22 cellular contexts compared by ENCODE assay signal in genomic region chr15:54816406-54816805, GRCh38.
"Had no signal": no experiment of that assay in that cellular context is flagged by ENCODE, and none has a peak within 500 bp of the region (broad histone marks: within the 10 kb centered on the region; RNA-seq: fewer than 3 reads in every experiment).

No MANE protein-coding gene starts in this region.

- DNase-seq: IMR-90; Karpas-422; KG1; MM.1S; NCI-H1092 treated with DMSO at 0.1 percent for 48 hours; NCI-H1436; NCI-H187; NCI-H2029; NCI-H2081 treated with DMSO at 0.1 percent for 48 hours; NCI-H2171; NCI-H226; NCI-H524; NCI-H526 treated with DMSO at 0.1 percent for 48 hours; NCI-H748 treated with DMSO at 0.1 percent for 48 hours; NK-92 treated with Interleukin-12 subunit alpha and Interleukin-12 subunit beta, amount 100 ng/mL, for 24 hours; PC-3; SHP77; SK-N-SH; SW 1271; T-cell had no signal

- ATAC-seq: HepG2, Panc1, PC-3, T-cell had no signal
